ENCODE assay signal across 1 cellular context in the genomic region with DNA sequence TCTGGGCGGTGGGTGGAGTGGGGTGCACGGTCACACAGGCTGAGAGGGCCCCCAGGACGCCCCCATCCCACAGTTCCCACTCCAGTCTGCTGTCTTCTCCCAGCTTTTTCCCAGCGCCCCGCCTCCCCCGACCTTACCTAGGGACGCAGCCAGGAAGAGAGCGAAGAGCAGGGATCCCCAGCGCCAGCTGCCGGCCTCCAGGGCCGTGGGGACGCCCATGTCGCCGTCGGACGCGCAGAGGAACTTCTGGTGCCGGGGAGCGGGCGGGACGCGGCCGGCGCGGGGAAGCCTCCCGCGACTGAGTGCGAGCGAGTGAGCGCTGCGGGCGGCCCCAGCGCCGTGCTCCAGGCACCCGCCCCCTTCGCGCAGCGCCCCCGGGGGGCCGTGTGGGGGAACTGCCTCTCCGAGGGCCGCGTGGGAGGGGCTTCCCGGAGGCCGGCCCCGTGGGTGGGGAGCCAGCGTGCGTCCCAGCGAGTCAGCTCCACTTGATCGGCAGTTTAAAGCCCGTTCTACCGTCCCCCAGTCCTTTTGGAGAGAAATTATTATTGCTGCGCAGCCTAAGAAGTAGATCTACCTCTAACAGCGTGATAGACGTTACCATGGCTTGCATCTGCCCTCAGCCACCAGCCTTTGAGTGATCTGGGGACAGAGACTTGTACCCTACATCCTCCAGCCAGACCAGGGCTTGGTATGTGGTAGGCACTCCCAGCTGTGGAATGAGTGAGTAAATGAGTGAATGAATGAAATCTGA.
A peak's percentile ranks its signal among the peaks of the same experiment; 100 is the strongest.
TF ChIP-seq lines count a peak whose summit lies in the region.

A gene (minus strand): TSS at position 300 of the 751 bp plus-strand sequence. CDS start 81 bp downstream, at position 219.

TF ChIP-seq in HepG2, 621 proteins besides CTCF, POLR2A, EP300 and RAD21 (continued from another document and continues in another):
- TF ChIP-seq, protein P1, sequence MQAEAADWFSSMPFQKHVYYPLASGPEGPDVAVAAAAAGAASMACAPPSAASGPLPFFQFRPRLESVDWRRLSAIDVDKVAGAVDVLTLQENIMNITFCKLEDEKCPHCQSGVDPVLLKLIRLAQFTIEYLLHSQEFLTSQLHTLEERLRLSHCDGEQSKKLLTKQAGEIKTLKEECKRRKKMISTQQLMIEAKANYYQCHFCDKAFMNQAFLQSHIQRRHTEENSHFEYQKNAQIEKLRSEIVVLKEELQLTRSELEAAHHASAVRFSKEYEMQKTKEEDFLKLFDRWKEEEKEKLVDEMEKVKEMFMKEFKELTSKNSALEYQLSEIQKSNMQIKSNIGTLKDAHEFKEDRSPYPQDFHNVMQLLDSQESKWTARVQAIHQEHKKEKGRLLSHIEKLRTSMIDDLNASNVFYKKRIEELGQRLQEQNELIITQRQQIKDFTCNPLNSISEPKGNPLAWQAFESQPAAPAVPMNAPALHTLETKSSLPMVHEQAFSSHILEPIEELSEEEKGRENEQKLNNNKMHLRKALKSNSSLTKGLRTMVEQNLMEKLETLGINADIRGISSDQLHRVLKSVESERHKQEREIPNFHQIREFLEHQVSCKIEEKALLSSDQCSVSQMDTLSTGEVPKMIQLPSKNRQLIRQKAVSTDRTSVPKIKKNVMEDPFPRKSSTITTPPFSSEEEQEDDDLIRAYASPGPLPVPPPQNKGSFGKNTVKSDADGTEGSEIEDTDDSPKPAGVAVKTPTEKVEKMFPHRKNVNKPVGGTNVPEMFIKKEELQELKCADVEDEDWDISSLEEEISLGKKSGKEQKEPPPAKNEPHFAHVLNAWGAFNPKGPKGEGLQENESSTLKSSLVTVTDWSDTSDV (CRISPR knock-in tag; IDR thresholded peaks at IDR 0.05), result no peak
- TF ChIP-seq ZNF556 (CRISPR knock-in tag; IDR thresholded peaks at IDR 0.05; ENCODE audit: borderline replicate concordance), result no peak
- TF ChIP-seq SP4 (CRISPR knock-in tag; IDR thresholded peaks at IDR 0.05), result peak; percentile 55; the same call in 1 of the 2 replicates
- TF ChIP-seq AKAP8 (CRISPR knock-in tag; IDR thresholded peaks at IDR 0.05), result no peak
- TF ChIP-seq TEAD2 (CRISPR knock-in tag; IDR thresholded peaks at IDR 0.05), result no peak
- 0 out of 2 replicates have a peak, but pooled peaks have one; percentile 47 for TF ChIP-seq BORCS8-MEF2B (CRISPR knock-in tag; IDR thresholded peaks at IDR 0.05)
- TF ChIP-seq ZNF607 (CRISPR knock-in tag; IDR thresholded peaks at IDR 0.05; ENCODE audit: borderline replicate concordance), result no peak
- TF ChIP-seq, protein P2, sequence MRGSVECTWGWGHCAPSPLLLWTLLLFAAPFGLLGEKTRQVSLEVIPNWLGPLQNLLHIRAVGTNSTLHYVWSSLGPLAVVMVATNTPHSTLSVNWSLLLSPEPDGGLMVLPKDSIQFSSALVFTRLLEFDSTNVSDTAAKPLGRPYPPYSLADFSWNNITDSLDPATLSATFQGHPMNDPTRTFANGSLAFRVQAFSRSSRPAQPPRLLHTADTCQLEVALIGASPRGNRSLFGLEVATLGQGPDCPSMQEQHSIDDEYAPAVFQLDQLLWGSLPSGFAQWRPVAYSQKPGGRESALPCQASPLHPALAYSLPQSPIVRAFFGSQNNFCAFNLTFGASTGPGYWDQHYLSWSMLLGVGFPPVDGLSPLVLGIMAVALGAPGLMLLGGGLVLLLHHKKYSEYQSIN (CRISPR knock-in tag; IDR thresholded peaks at IDR 0.05; ENCODE audit: borderline replicate concordance), result no peak
- TF ChIP-seq ZBTB21 (CRISPR knock-in tag; IDR thresholded peaks at IDR 0.05), result no peak
- TF ChIP-seq, protein P3, sequence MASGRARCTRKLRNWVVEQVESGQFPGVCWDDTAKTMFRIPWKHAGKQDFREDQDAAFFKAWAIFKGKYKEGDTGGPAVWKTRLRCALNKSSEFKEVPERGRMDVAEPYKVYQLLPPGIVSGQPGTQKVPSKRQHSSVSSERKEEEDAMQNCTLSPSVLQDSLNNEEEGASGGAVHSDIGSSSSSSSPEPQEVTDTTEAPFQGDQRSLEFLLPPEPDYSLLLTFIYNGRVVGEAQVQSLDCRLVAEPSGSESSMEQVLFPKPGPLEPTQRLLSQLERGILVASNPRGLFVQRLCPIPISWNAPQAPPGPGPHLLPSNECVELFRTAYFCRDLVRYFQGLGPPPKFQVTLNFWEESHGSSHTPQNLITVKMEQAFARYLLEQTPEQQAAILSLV (CRISPR knock-in tag; IDR thresholded peaks at IDR 0.05; ENCODE audit: borderline replicate concordance), result 0 out of 2 replicates have a peak, but pooled peaks have one; percentile 30
- no peak for TF ChIP-seq ZC3H4 (CRISPR knock-in tag; IDR thresholded peaks at IDR 0.05; ENCODE audit: borderline replicate concordance)
- TF ChIP-seq, protein P4, sequence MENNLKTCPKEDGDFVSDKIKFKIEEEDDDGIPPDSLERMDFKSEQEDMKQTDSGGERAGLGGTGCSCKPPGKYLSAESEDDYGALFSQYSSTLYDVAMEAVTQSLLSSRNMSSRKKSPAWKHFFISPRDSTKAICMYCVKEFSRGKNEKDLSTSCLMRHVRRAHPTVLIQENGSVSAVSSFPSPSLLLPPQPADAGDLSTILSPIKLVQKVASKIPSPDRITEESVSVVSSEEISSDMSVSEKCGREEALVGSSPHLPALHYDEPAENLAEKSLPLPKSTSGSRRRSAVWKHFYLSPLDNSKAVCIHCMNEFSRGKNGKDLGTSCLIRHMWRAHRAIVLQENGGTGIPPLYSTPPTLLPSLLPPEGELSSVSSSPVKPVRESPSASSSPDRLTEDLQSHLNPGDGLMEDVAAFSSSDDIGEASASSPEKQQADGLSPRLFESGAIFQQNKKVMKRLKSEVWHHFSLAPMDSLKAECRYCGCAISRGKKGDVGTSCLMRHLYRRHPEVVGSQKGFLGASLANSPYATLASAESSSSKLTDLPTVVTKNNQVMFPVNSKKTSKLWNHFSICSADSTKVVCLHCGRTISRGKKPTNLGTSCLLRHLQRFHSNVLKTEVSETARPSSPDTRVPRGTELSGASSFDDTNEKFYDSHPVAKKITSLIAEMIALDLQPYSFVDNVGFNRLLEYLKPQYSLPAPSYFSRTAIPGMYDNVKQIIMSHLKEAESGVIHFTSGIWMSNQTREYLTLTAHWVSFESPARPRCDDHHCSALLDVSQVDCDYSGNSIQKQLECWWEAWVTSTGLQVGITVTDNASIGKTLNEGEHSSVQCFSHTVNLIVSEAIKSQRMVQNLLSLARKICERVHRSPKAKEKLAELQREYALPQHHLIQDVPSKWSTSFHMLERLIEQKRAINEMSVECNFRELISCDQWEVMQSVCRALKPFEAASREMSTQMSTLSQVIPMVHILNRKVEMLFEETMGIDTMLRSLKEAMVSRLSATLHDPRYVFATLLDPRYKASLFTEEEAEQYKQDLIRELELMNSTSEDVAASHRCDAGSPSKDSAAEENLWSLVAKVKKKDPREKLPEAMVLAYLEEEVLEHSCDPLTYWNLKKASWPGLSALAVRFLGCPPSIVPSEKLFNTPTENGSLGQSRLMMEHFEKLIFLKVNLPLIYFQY (CRISPR knock-in tag; IDR thresholded peaks at IDR 0.05; ENCODE audit: borderline replicate concordance), result no peak
- no peak for TF ChIP-seq ZFP62 (CRISPR knock-in tag; IDR thresholded peaks at IDR 0.05)
- TF ChIP-seq HMG20B (CRISPR knock-in tag; conservative IDR thresholded peaks at IDR 0.05), result no peak
- no peak for TF ChIP-seq ZNF367 (CRISPR knock-in tag; IDR thresholded peaks at IDR 0.05; ENCODE audit: borderline replicate concordance)
- TF ChIP-seq CBX5 (CRISPR knock-in tag; IDR thresholded peaks at IDR 0.05; ENCODE audit: borderline replicate concordance), result no peak
- TF ChIP-seq, protein P5, sequence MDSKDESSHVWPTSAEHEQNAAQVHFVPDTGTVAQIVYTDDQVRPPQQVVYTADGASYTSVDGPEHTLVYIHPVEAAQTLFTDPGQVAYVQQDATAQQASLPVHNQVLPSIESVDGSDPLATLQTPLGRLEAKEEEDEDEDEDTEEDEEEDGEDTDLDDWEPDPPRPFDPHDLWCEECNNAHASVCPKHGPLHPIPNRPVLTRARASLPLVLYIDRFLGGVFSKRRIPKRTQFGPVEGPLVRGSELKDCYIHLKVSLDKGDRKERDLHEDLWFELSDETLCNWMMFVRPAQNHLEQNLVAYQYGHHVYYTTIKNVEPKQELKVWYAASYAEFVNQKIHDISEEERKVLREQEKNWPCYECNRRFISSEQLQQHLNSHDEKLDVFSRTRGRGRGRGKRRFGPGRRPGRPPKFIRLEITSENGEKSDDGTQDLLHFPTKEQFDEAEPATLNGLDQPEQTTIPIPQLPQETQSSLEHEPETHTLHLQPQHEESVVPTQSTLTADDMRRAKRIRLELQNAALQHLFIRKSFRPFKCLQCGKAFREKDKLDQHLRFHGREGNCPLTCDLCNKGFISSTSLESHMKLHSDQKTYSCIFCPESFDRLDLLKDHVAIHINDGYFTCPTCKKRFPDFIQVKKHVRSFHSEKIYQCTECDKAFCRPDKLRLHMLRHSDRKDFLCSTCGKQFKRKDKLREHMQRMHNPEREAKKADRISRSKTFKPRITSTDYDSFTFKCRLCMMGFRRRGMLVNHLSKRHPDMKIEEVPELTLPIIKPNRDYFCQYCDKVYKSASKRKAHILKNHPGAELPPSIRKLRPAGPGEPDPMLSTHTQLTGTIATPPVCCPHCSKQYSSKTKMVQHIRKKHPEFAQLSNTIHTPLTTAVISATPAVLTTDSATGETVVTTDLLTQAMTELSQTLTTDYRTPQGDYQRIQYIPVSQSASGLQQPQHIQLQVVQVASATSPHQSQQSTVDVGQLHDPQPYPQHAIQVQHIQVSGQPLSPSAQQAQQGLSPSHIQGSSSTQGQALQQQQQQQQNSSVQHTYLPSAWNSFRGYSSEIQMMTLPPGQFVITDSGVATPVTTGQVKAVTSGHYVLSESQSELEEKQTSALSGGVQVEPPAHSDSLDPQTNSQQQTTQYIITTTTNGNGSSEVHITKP (CRISPR knock-in tag; IDR thresholded peaks at IDR 0.05; ENCODE audit: low read depth), result no peak
- no peak for TF ChIP-seq SAFB2 (CRISPR knock-in tag; IDR thresholded peaks at IDR 0.05; ENCODE audit: borderline replicate concordance, low read depth)
- no peak for TF ChIP-seq ZNF496 (CRISPR knock-in tag; IDR thresholded peaks at IDR 0.05; ENCODE audit: insufficient replicate concordance)
- TF ChIP-seq ZNF530 (CRISPR knock-in tag; IDR thresholded peaks at IDR 0.05; ENCODE audit: low read depth), result no peak
- TF ChIP-seq SRF (IDR thresholded peaks at IDR 0.05; ENCODE audit: low read depth, low read length), result no peak
- no peak for TF ChIP-seq FOSL2 (CRISPR knock-in tag; IDR thresholded peaks at IDR 0.05)
- TF ChIP-seq ZNF382 (CRISPR knock-in tag; IDR thresholded peaks at IDR 0.05; ENCODE audit: borderline replicate concordance), result no peak
- no peak for TF ChIP-seq ZNF24 (IDR thresholded peaks at IDR 0.05)
- TF ChIP-seq, protein P6, sequence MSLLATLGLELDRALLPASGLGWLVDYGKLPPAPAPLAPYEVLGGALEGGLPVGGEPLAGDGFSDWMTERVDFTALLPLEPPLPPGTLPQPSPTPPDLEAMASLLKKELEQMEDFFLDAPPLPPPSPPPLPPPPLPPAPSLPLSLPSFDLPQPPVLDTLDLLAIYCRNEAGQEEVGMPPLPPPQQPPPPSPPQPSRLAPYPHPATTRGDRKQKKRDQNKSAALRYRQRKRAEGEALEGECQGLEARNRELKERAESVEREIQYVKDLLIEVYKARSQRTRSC (CRISPR knock-in tag; IDR thresholded peaks at IDR 0.05; ENCODE audit: low read depth), result no peak
- no peak for TF ChIP-seq ZNF20 (CRISPR knock-in tag; IDR thresholded peaks at IDR 0.05)
- TF ChIP-seq ZNF350 (CRISPR knock-in tag; IDR thresholded peaks at IDR 0.05; ENCODE audit: borderline replicate concordance, low read depth), result no peak
- TF ChIP-seq FOXA3 (CRISPR knock-in tag; IDR thresholded peaks at IDR 0.05), result no peak
- TF ChIP-seq ZNF652 (CRISPR knock-in tag; IDR thresholded peaks at IDR 0.05; ENCODE audit: borderline replicate concordance, low read depth), result no peak
- TF ChIP-seq ZNF329 (CRISPR knock-in tag; IDR thresholded peaks at IDR 0.05; ENCODE audit: low read depth), result no peak
- TF ChIP-seq, protein P7, sequence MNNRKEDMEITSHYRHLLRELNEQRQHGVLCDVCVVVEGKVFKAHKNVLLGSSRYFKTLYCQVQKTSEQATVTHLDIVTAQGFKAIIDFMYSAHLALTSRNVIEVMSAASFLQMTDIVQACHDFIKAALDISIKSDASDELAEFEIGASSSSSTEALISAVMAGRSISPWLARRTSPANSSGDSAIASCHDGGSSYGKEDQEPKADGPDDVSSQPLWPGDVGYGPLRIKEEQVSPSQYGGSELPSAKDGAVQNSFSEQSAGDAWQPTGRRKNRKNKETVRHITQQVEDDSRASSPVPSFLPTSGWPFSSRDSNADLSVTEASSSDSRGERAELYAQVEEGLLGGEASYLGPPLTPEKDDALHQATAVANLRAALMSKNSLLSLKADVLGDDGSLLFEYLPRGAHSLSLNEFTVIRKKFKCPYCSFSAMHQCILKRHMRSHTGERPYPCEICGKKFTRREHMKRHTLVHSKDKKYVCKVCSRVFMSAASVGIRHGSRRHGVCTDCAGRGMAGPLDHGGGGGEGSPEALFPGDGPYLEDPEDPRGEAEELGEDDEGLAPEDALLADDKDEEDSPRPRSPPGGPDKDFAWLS (CRISPR knock-in tag; IDR thresholded peaks at IDR 0.05; ENCODE audit: borderline replicate concordance), result no peak
- TF ChIP-seq ARID2 (CRISPR knock-in tag; IDR thresholded peaks at IDR 0.05; ENCODE audit: borderline replicate concordance), result 0 out of 2 replicates have a peak, but pooled peaks have one; percentile 66
- TF ChIP-seq, protein P8, sequence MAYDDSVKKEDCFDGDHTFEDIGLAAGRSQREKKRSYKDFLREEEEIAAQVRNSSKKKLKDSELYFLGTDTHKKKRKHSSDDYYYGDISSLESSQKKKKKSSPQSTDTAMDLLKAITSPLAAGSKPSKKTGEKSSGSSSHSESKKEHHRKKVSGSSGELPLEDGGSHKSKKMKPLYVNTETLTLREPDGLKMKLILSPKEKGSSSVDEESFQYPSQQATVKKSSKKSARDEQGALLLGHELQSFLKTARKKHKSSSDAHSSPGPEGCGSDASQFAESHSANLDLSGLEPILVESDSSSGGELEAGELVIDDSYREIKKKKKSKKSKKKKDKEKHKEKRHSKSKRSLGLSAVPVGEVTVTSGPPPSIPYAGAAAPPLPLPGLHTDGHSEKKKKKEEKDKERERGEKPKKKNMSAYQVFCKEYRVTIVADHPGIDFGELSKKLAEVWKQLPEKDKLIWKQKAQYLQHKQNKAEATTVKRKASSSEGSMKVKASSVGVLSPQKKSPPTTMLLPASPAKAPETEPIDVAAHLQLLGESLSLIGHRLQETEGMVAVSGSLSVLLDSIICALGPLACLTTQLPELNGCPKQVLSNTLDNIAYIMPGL (CRISPR knock-in tag; IDR thresholded peaks at IDR 0.05; ENCODE audit: borderline replicate concordance in 1 of 2, low read depth in 1 of 2), result peak; percentile 51 to 64; a peak in 2 of 4 replicates
- no peak for TF ChIP-seq EZH2 (conservative IDR thresholded peaks at IDR 0.05; ENCODE audit: low read depth, low read length)
- TF ChIP-seq ZNF678 (CRISPR knock-in tag; IDR thresholded peaks at IDR 0.05), result no peak
- TF ChIP-seq RBM39 (IDR thresholded peaks at IDR 0.05; ENCODE audit: low read depth, low read length, poor library complexity, severe bottlenecking), result no peak
- no peak for TF ChIP-seq POLR2G (IDR thresholded peaks at IDR 0.05; ENCODE audit: low read depth, low read length)
- TF ChIP-seq CBFB (CRISPR knock-in tag; IDR thresholded peaks at IDR 0.05), result no peak
- no peak for TF ChIP-seq MTF1 (CRISPR knock-in tag; IDR thresholded peaks at IDR 0.05)
- TF ChIP-seq CEBPG (CRISPR knock-in tag; IDR thresholded peaks at IDR 0.05), result no peak
- TF ChIP-seq, protein P9, sequence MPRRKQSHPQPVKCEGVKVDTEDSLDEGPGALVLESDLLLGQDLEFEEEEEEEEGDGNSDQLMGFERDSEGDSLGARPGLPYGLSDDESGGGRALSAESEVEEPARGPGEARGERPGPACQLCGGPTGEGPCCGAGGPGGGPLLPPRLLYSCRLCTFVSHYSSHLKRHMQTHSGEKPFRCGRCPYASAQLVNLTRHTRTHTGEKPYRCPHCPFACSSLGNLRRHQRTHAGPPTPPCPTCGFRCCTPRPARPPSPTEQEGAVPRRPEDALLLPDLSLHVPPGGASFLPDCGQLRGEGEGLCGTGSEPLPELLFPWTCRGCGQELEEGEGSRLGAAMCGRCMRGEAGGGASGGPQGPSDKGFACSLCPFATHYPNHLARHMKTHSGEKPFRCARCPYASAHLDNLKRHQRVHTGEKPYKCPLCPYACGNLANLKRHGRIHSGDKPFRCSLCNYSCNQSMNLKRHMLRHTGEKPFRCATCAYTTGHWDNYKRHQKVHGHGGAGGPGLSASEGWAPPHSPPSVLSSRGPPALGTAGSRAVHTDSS (CRISPR knock-in tag; conservative IDR thresholded peaks at IDR 0.05), result no peak
